ENCODE assay signal across 15 cellular contexts in the genomic region with DNA sequence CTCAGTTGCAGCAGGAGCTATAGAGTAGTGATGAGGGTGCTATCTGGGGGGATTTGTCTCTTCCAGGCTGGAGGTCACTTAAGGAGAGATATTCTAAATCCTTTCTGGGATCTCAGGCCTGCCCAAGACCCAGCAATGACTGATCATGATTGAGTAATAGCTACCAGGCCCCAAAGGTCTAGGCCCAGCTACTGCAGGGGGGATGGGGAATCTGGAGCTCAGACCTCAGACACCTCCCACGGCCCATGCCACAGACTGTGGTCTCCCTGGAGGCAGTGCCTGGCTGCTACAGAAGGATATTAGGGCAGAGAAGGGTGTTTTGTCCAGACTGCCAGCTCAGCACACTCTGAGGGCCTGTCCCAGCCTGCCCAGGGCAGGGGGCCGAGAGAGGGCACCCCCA. TPM values are rescaled to one million over a fixed set of nuclear protein-coding genes. Genes with fewer than 3 reads are reported as not detected.
DNase-seq lines count a peak whose midpoint lies in the region; ATAC-seq, FAIRE-seq and TF ChIP-seq lines count a peak whose summit lies in the region.
"Had no signal": no experiment of that assay in that cellular context is flagged by ENCODE, and none has a peak within 500 bp of the region (broad histone marks: within the 10 kb centered on the region; RNA-seq: fewer than 3 reads in every experiment).

No MANE protein-coding gene starts in this region.

- H3K27ac ChIP-seq in Panc1 (ENCODE audit: low read length) = 0 out of 2 replicates have a peak overlapping the region, but pooled peaks have one; percentile 29
- no peak overlapping the region for H3K27ac ChIP-seq in H1 (ENCODE audit: low read depth, low read length)
- H3K27ac ChIP-seq: lower lobe of right lung, uterus had no signal

- no peaks in the 10 kb centered on the region for H4K20me1 ChIP-seq in H1 (replicated peaks in 1 of 2; ENCODE audit: control insufficient read depth in 1 of 2, insufficient read depth in 2 of 2, low read length in 2 of 2)

- no peak overlapping the region for H3K14ac ChIP-seq in H1 (ENCODE audit: insufficient read length)

- no peak for TF ChIP-seq POLR2A in H1 (IDR thresholded peaks at IDR 0.05; ENCODE audit: control extremely low read depth in 1 of 2, low read depth in 2 of 2, low read length in 2 of 2)

- no peaks in the 10 kb centered on the region for H3K9me3 Mint-ChIP-seq in activated CD4-positive, alpha-beta memory T cell treated with anti-CD3 and anti-CD28 coated beads for 36 hours
- no peaks in the 10 kb centered on the region for H3K9me3 Mint-ChIP-seq in activated CD4-positive, alpha-beta memory T cell treated with anti-CD3 and anti-CD28 coated beads, Interleukin-2, amount 10 ng/mL, durations not matched to agents 7 days and 5 days

- H3K23ac ChIP-seq in H1 (ENCODE audit: insufficient read length) = no peak overlapping the region

- no peak overlapping the region for H2AFZ ChIP-seq in H1 (ENCODE audit: low read length)

- no peak overlapping the region for H2BK120ac ChIP-seq in H1 (replicated peaks; ENCODE audit: low read depth, low read length)

- H3K79me2 ChIP-seq in H1 (ENCODE audit: control insufficient read depth in 1 of 2, insufficient read depth in 2 of 2, low read length in 2 of 2) = no peaks in the 10 kb centered on the region

- peak overlapping the region; percentile 60 for H2BK5ac ChIP-seq in H1 (ENCODE audit: low read depth, low read length)

- H3K4me2 ChIP-seq in H1 (ENCODE audit: insufficient read depth in 1 of 2, low read depth in 2 of 2, low read length in 2 of 2) = no peak overlapping the region

- BruUV-seq in Panc1 (replicated peaks; lab: Mats Ljungman, UMichigan) = no TSS peak

- H2BK20ac ChIP-seq in H1 (ENCODE audit: low read length) = no peak overlapping the region

- H3K4me1 Mint-ChIP-seq in activated CD4-positive, alpha-beta memory T cell treated with anti-CD3 and anti-CD28 coated beads for 36 hours (ENCODE audit: low read depth) = no peaks in the 10 kb centered on the region
- H3K4me1 Mint-ChIP-seq in activated CD4-positive, alpha-beta memory T cell treated with anti-CD3 and anti-CD28 coated beads, Interleukin-2, amount 10 ng/mL, durations not matched to agents 7 days and 5 days = no peaks in the 10 kb centered on the region

- in situ Hi-C loops in Panc1 (cut with HindIII; ENCODE audit: low pct_unique_long_range_greater_than_20kb, low sequenced_read_pairs) = no loop called here

- H3K36me3 Mint-ChIP-seq in activated CD4-positive, alpha-beta memory T cell treated with anti-CD3 and anti-CD28 coated beads for 36 hours = no peaks in the 10 kb centered on the region
- H3K36me3 Mint-ChIP-seq in activated CD4-positive, alpha-beta memory T cell treated with anti-CD3 and anti-CD28 coated beads, Interleukin-2, amount 10 ng/mL, durations not matched to agents 7 days and 5 days (ENCODE audit: low read depth) = no peaks in the 10 kb centered on the region

- H3K9ac ChIP-seq in H1 (replicated peaks in 1 of 4; ENCODE audit: extremely low read depth in 1 of 4, low read depth in 3 of 4, low read length in 3 of 4) = no peak overlapping the region

- H3K27me3 Mint-ChIP-seq in activated CD4-positive, alpha-beta memory T cell treated with anti-CD3 and anti-CD28 coated beads for 36 hours = peaks cover 4% of the 10 kb centered on the region
- peaks cover 13% of the 10 kb centered on the region for H3K27me3 Mint-ChIP-seq in activated CD4-positive, alpha-beta memory T cell treated with anti-CD3 and anti-CD28 coated beads, Interleukin-2, amount 10 ng/mL, durations not matched to agents 7 days and 5 days

- H3K9me3 ChIP-seq in Panc1 (ENCODE audit: control insufficient read depth, insufficient read depth, low read depth, low read length) = no peaks in the 10 kb centered on the region
- H3K9me3 ChIP-seq in H1 (ENCODE audit: insufficient read depth in 2 of 2, low read depth in 1 of 2, low read length in 1 of 2) = no peaks in the 10 kb centered on the region
- H3K9me3 ChIP-seq: gastrocnemius medialis, lower lobe of right lung, uterus had no signal

- ATAC-seq in Panc1 = no peak
- ATAC-seq in HG03354 (IDR thresholded peaks at IDR 0.05; ENCODE audit: poor library complexity, severe bottlenecking, unreplicated experiment) = no peak
- ATAC-seq: gastrocnemius medialis, lower lobe of right lung had no signal

- H3K79me1 ChIP-seq in H1 (ENCODE audit: low read depth, low read length) = no peaks in the 10 kb centered on the region

- H2BK15ac ChIP-seq in H1 (ENCODE audit: low read length) = 0 out of 2 replicates have a peak overlapping the region, but pooled peaks have one; percentile 88

- no peak overlapping the region for H3K4me3 Mint-ChIP-seq in activated CD4-positive, alpha-beta memory T cell treated with anti-CD3 and anti-CD28 coated beads for 36 hours
- no peak overlapping the region for H3K4me3 Mint-ChIP-seq in activated CD4-positive, alpha-beta memory T cell treated with anti-CD3 and anti-CD28 coated beads, Interleukin-2, amount 10 ng/mL, durations not matched to agents 7 days and 5 days

- H3K18ac ChIP-seq in H1 (ENCODE audit: extremely low read depth, low read length) = no peak overlapping the region; the same call in 1 of the 2 replicates

- no peak for FAIRE-seq in H1 (lab: Jason Lieb, UNC)
- FAIRE-seq: colon had no signal

- H3K23me2 ChIP-seq in H1 (ENCODE audit: low read depth, low read length) = no peaks in the 10 kb centered on the region

- H4K8ac ChIP-seq in H1 (ENCODE audit: extremely low read depth, insufficient read depth, low read length) = peak overlapping the region; percentile 63; the same call in 1 of the 2 replicates

- TF ChIP-seq CTCF in Panc1 (IDR thresholded peaks at IDR 0.05) = no peak
- TF ChIP-seq CTCF in H1 (IDR thresholded peaks at IDR 0.05; ENCODE audit: control extremely low read depth in 1 of 3, insufficient read depth in 1 of 3, low read depth in 1 of 3, low read length in 3 of 3) = no peak

- no peaks in the 10 kb centered on the region; the same call in 1 of the 2 replicates for H3K4me1 ChIP-seq in Panc1 (ENCODE audit: control insufficient read depth, insufficient read depth, low read length)
- peaks cover 0 to 23% (median 10%) of the 10 kb centered on the region in 4 experiments; a peak in 5 of 7 replicates for H3K4me1 ChIP-seq in H1 (replicated peaks in 1 of 4; ENCODE audit: control insufficient read depth in 3 of 4, insufficient read depth in 4 of 4, low read length in 3 of 4)
- H3K4me1 ChIP-seq: lower lobe of right lung, uterus had no signal

- TF ChIP-seq EP300 in H1 (IDR thresholded peaks at IDR 0.05; ENCODE audit: borderline replicate concordance in 1 of 2, low read depth in 2 of 2, low read length in 2 of 2) = no peak

- H3K36me3 ChIP-seq in Panc1 (ENCODE audit: control insufficient read depth, insufficient read depth, low read length) (no peaks in the 10 kb centered on the region), H1 (ENCODE audit: control insufficient read depth in 2 of 4, insufficient read depth in 4 of 4, low read length in 3 of 4) (no peaks in the 10 kb centered on the region)
- H3K36me3 ChIP-seq: gastrocnemius medialis, lower lobe of right lung, uterus had no signal

- no peak overlapping the region for H4K91ac ChIP-seq in H1 (replicated peaks; ENCODE audit: insufficient read length, low read length)

- H3K4ac ChIP-seq in H1 (replicated peaks; ENCODE audit: insufficient read length, low read depth, low read length) = no peak overlapping the region

- no peak overlapping the region for H3K4me3 ChIP-seq in Panc1 (ENCODE audit: low read depth in 2 of 2, low read length in 2 of 2)
- no peak overlapping the region for H3K4me3 ChIP-seq in H1 (ENCODE audit: extremely low read depth in 1 of 4, insufficient read depth in 2 of 4, low read depth in 3 of 4, low read length in 4 of 4)
- H3K4me3 ChIP-seq: gastrocnemius medialis, lower lobe of right lung, uterus had no signal

- no peaks in the 10 kb centered on the region for H3K27me3 ChIP-seq in Panc1 (ENCODE audit: control insufficient read depth, insufficient read depth, low read length)
- peaks cover 0 to 5% (median under 1%) of the 10 kb centered on the region in 4 experiments; a peak in 4 of 7 replicates for H3K27me3 ChIP-seq in H1 (replicated peaks in 1 of 4; ENCODE audit: control insufficient read depth in 3 of 4, extremely low read depth in 1 of 4, insufficient read depth in 3 of 4, low read length in 3 of 4)
- H3K27me3 ChIP-seq: gastrocnemius medialis, uterus had no signal

- no peak overlapping the region for H4K5ac ChIP-seq in H1 (ENCODE audit: insufficient read length, low read depth, low read length)

- WGBS in H1 (ENCODE audit: extremely low coverage in 1 of 2, insufficient coverage in 1 of 2, insufficient read length in 1 of 2, insufficient replicate concordance in 2 of 2, low coverage in 1 of 2, low lambda C conversion rate in 2 of 2, missing lambda C conversion rate in 1 of 2), 2 experiments = 93% methylated on average over 2 of the region's 2 CpGs; no CpG with 5 or more reads in 1 of the 2 experiments

- peak; percentile 53 for DNase-seq in activated CD4-positive, alpha-beta memory T cell treated with anti-CD3 and anti-CD28 coated beads for 36 hours
- no peak for DNase-seq in activated CD4-positive, alpha-beta memory T cell treated with anti-CD3 and anti-CD28 coated beads, Interleukin-2, amount 10 ng/mL, durations not matched to agents 7 days and 5 days
- DNase-seq in Panc1 (ENCODE audit: low read depth, low spot score) (no peak), H1 (ENCODE audit: low read depth in 1 of 2, low spot score in 2 of 2) (no peak), HuH-7 (ENCODE audit: low spot score) (no peak), NCI-H187 treated with DMSO at 0.1 percent for 48 hours (lab: John Stamatoyannopoulos, UW) (no peak)
- DNase-seq in stimulated activated CD8-positive, alpha-beta memory T cell treated with anti-CD3 and anti-CD28 coated beads, Interleukin-4, amount 100 ng/mL, for 48 hours = peak; percentile 68
- DNase-seq: gastrocnemius medialis, lower lobe of right lung, NCI-H446, T-helper 1 cell, uterus had no signal

- intact Hi-C loops in activated CD4-positive, alpha-beta memory T cell treated with anti-CD3 and anti-CD28 coated beads for 36 hours (cut with micrococcal nuclease) = no loop called here
- intact Hi-C loops in Panc1 (cut with micrococcal nuclease; ENCODE audit: unreplicated experiment) = no loop called here

- CTCF ChIA-PET in activated CD4-positive, alpha-beta memory T cell treated with anti-CD3 and anti-CD28 coated beads for 36 hours (lab: Charles Lee) = interaction anchor here (10.8 kb wide), 1 partner anchor 19 kb away, joined by 79 read pairs; the partner anchor contains the start of gene GNAT1
- CTCF ChIA-PET in activated CD4-positive, alpha-beta memory T cell treated with anti-CD3 and anti-CD28 coated beads, Interleukin-2, amount 10 ng/mL, durations not matched to agents 7 days and 5 days (lab: Charles Lee) = interaction anchor here (0.5 to 4.4 kb wide), 4 partner anchors 17 to 35 kb away, joined by 3 to 18 read pairs (median 4); partner anchors contain the start of gene GNAT1
- CTCF ChIA-PET in Panc1 (lab: Charles Lee) = no interaction called here
- CTCF ChIA-PET in H1 (lab: Charles Lee; ENCODE audit: partially characterized antibody) = interaction anchor here (0.5 to 48.1 kb wide), 10 partner anchors 6 to 223 kb away, joined by 3 to 2149 read pairs (median 12); partner anchors contain the start of genes GNAI2, GNAT1, LSMEM2 and SEMA3B

- H3K56ac ChIP-seq in H1 (replicated peaks; ENCODE audit: insufficient read length, low read depth, low read length) = no peak overlapping the region

- H2BK12ac ChIP-seq in H1 (ENCODE audit: low read depth, low read length) = peak overlapping the region; percentile 75; the same call in 1 of the 2 replicates

- no peak overlapping the region for H2AK5ac ChIP-seq in H1 (ENCODE audit: low read depth, low read length)

- H3K27ac Mint-ChIP-seq in activated CD4-positive, alpha-beta memory T cell treated with anti-CD3 and anti-CD28 coated beads for 36 hours = no peak overlapping the region
- no peak overlapping the region for H3K27ac Mint-ChIP-seq in activated CD4-positive, alpha-beta memory T cell treated with anti-CD3 and anti-CD28 coated beads, Interleukin-2, amount 10 ng/mL, durations not matched to agents 7 days and 5 days

- POLR2A ChIA-PET in activated CD4-positive, alpha-beta memory T cell treated with anti-CD3 and anti-CD28 coated beads for 36 hours (lab: Charles Lee) = interaction anchor here (0.5 kb wide), 1 partner anchor 215 kb away, joined by 3 read pairs; no protein-coding TSS in a partner anchor
- POLR2A ChIA-PET in activated CD4-positive, alpha-beta memory T cell treated with anti-CD3 and anti-CD28 coated beads, Interleukin-2, amount 10 ng/mL, durations not matched to agents 7 days and 5 days (lab: Charles Lee) = interaction anchor here (0.8 kb wide), 1 partner anchor 9 kb away, joined by 4 read pairs; no protein-coding TSS in a partner anchor
- POLR2A ChIA-PET in Panc1 (lab: Charles Lee) (no interaction called here), H1 (lab: Charles Lee; ENCODE audit: partially characterized antibody) (interaction anchor here (1.3 to 4.3 kb wide), 4 partner anchors 9 to 16 kb away, joined by 4 to 20 read pairs (median 8); no protein-coding TSS in a partner anchor)

- TF ChIP-seq RAD21 in H1 (IDR thresholded peaks at IDR 0.05 in 1 of 2, conservative IDR thresholded peaks at IDR 0.05 in 1 of 2; ENCODE audit: low read depth in 2 of 2, low read length in 2 of 2) = no peak

RNA-seq across cellular contexts. Expression of gene SLC38A3, which starts 6.9 kb away (rescaled TPM):
- not detected for total RNA-seq in activated CD4-positive, alpha-beta memory T cell treated with anti-CD3 and anti-CD28 coated beads for 36 hours
- total RNA-seq in activated CD4-positive, alpha-beta memory T cell treated with anti-CD3 and anti-CD28 coated beads, Interleukin-2, amount 10 ng/mL, durations not matched to agents 7 days and 5 days = not detected
- 6.0 TPM for total RNA-seq in Panc1 (2021; ENCODE audit: unreplicated experiment)
- 10.6 TPM for polyA plus RNA-seq in Panc1 (2012; ENCODE audit: insufficient read length)
- 0.57 and 1.2 TPM in 2 replicates for total RNA-seq in H1 (2021; fragmentation: NEBNext Ultra II Directional; extraction: Animal tissue kit (Norgen Biotek cat#: 25700))
- 3.7 and 4.7 TPM in 2 replicates for polyA plus RNA-seq in H1 (2011; rRNA removed)
- polyA plus RNA-seq in H1 (2011; cell fraction: cytosol; rRNA removed) = 2.0 TPM
- polyA plus RNA-seq in H1 (2011; cell fraction: nucleus; rRNA removed) = 10.8 TPM
- polyA plus RNA-seq in H1 (2012, experiment 1 of 2) = 0.87 to 1.5 TPM (median 1.1 TPM) in 4 replicates
- 0.85 TPM for polyA plus RNA-seq in H1 (2012, experiment 2 of 2)
- 1.2 TPM for polyA plus RNA-seq in H1 (2013, experiment 1 of 2)
- polyA plus RNA-seq in H1 (2013, experiment 2 of 2) = 1.0 TPM
- polyA minus RNA-seq in H1 (2011; rRNA and poly(A)+ RNA removed) = 1.5 and 2.5 TPM in 2 replicates
- polyA minus RNA-seq in H1 (2011; cell fraction: cytosol; rRNA and poly(A)+ RNA removed) = 0.88 TPM
- 1.9 TPM for polyA minus RNA-seq in H1 (2011; cell fraction: nucleus; rRNA and poly(A)+ RNA removed)
- total RNA-seq: Daoy, lower lobe of right lung had no signal

RNA-seq across cellular contexts. Expression of gene GNAT1, which starts 20.5 kb away (rescaled TPM):
- total RNA-seq in activated CD4-positive, alpha-beta memory T cell treated with anti-CD3 and anti-CD28 coated beads for 36 hours = not detected
- not detected for total RNA-seq in activated CD4-positive, alpha-beta memory T cell treated with anti-CD3 and anti-CD28 coated beads, Interleukin-2, amount 10 ng/mL, durations not matched to agents 7 days and 5 days
- total RNA-seq in Panc1 (2021; ENCODE audit: unreplicated experiment) = not detected
- not detected for polyA plus RNA-seq in Panc1 (2012; ENCODE audit: insufficient read length)
- not detected in 2 replicates for total RNA-seq in H1 (2021; fragmentation: NEBNext Ultra II Directional; extraction: Animal tissue kit (Norgen Biotek cat#: 25700))
- 0.08 and 0.20 TPM in 2 replicates for polyA plus RNA-seq in H1 (2011; rRNA removed)
- 0.10 TPM for polyA plus RNA-seq in H1 (2011; cell fraction: cytosol; rRNA removed)
- polyA plus RNA-seq in H1 (2011; cell fraction: nucleus; rRNA removed) = 0.19 TPM
- polyA plus RNA-seq in H1 (2012, experiment 1 of 2) = 0.32 to 0.39 TPM in 2 of 4 replicates, not detected in the others
- polyA plus RNA-seq in H1 (2012, experiment 2 of 2) = not detected
- polyA plus RNA-seq in H1 (2013, experiment 1 of 2) = 0.12 TPM
- 0.18 TPM for polyA plus RNA-seq in H1 (2013, experiment 2 of 2)
- polyA minus RNA-seq in H1 (2011; rRNA and poly(A)+ RNA removed) = 0.13 and 0.15 TPM in 2 replicates
- not detected for polyA minus RNA-seq in H1 (2011; cell fraction: cytosol; rRNA and poly(A)+ RNA removed)
- not detected for polyA minus RNA-seq in H1 (2011; cell fraction: nucleus; rRNA and poly(A)+ RNA removed)
- total RNA-seq: Daoy, gastrocnemius medialis, lower lobe of right lung, uterus had no signal

RNA-seq across cellular contexts. Expression of gene GNAI2, which starts 24.1 kb away (rescaled TPM):
- 100 to 1,000 TPM; 346 to 349 TPM for total RNA-seq in activated CD4-positive, alpha-beta memory T cell treated with anti-CD3 and anti-CD28 coated beads for 36 hours
- total RNA-seq in activated CD4-positive, alpha-beta memory T cell treated with anti-CD3 and anti-CD28 coated beads, Interleukin-2, amount 10 ng/mL, durations not matched to agents 7 days and 5 days = 100 to 1,000 TPM; 493 to 519 TPM
- 170 TPM for total RNA-seq in Panc1 (2021; ENCODE audit: unreplicated experiment)
- polyA plus RNA-seq in Panc1 (2012; ENCODE audit: insufficient read length) = 252 TPM
- total RNA-seq in H1 (2021; fragmentation: NEBNext Ultra II Directional; extraction: Animal tissue kit (Norgen Biotek cat#: 25700)) = 168 and 169 TPM in 2 replicates
- polyA plus RNA-seq in H1 (2011; rRNA removed) = 516 and 539 TPM in 2 replicates
- polyA plus RNA-seq in H1 (2011; cell fraction: cytosol; rRNA removed) = 378 TPM
- 319 TPM for polyA plus RNA-seq in H1 (2011; cell fraction: nucleus; rRNA removed)
- polyA plus RNA-seq in H1 (2012, experiment 1 of 2) = 135 to 260 TPM (median 228 TPM) in 4 replicates
- polyA plus RNA-seq in H1 (2012, experiment 2 of 2) = 195 TPM
- polyA plus RNA-seq in H1 (2013, experiment 1 of 2) = 215 TPM
- 242 TPM for polyA plus RNA-seq in H1 (2013, experiment 2 of 2)
- polyA minus RNA-seq in H1 (2011; rRNA and poly(A)+ RNA removed) = 310 and 337 TPM in 2 replicates
- polyA minus RNA-seq in H1 (2011; cell fraction: cytosol; rRNA and poly(A)+ RNA removed) = 106 TPM
- polyA minus RNA-seq in H1 (2011; cell fraction: nucleus; rRNA and poly(A)+ RNA removed) = 98.5 TPM

RNA-seq across cellular contexts. Expression of gene SEMA3F, which starts 56.8 kb away (rescaled TPM):
- total RNA-seq in activated CD4-positive, alpha-beta memory T cell treated with anti-CD3 and anti-CD28 coated beads for 36 hours = under 1 TPM; 0.17 to 0.19 TPM
- total RNA-seq in activated CD4-positive, alpha-beta memory T cell treated with anti-CD3 and anti-CD28 coated beads, Interleukin-2, amount 10 ng/mL, durations not matched to agents 7 days and 5 days = under 1 TPM in 1 of 2 experiments, not detected in 1; 0.15 TPM
- total RNA-seq in Panc1 (2021; ENCODE audit: unreplicated experiment) = 69.6 TPM
- 104 TPM for polyA plus RNA-seq in Panc1 (2012; ENCODE audit: insufficient read length)
- 37.0 and 39.6 TPM in 2 replicates for total RNA-seq in H1 (2021; fragmentation: NEBNext Ultra II Directional; extraction: Animal tissue kit (Norgen Biotek cat#: 25700))
- 20.3 and 36.0 TPM in 2 replicates for polyA plus RNA-seq in H1 (2011; rRNA removed)
- 21.2 TPM for polyA plus RNA-seq in H1 (2011; cell fraction: cytosol; rRNA removed)
- polyA plus RNA-seq in H1 (2011; cell fraction: nucleus; rRNA removed) = 58.6 TPM
- polyA plus RNA-seq in H1 (2012, experiment 1 of 2) = 15.9 to 32.4 TPM (median 29.9 TPM) in 4 replicates
- polyA plus RNA-seq in H1 (2012, experiment 2 of 2) = 23.9 TPM
- polyA plus RNA-seq in H1 (2013, experiment 1 of 2) = 45.3 TPM
- polyA plus RNA-seq in H1 (2013, experiment 2 of 2) = 41.8 TPM
- 28.0 and 36.9 TPM in 2 replicates for polyA minus RNA-seq in H1 (2011; rRNA and poly(A)+ RNA removed)
- polyA minus RNA-seq in H1 (2011; cell fraction: cytosol; rRNA and poly(A)+ RNA removed) = 35.4 TPM
- 25.2 TPM for polyA minus RNA-seq in H1 (2011; cell fraction: nucleus; rRNA and poly(A)+ RNA removed)

RNA-seq across cellular contexts. Expression of gene SEMA3B, which starts 57.0 kb away (rescaled TPM):
- total RNA-seq in activated CD4-positive, alpha-beta memory T cell treated with anti-CD3 and anti-CD28 coated beads for 36 hours = under 1 TPM; 0.86 to 0.97 TPM
- under 1 TPM; 0.38 to 0.55 TPM for total RNA-seq in activated CD4-positive, alpha-beta memory T cell treated with anti-CD3 and anti-CD28 coated beads, Interleukin-2, amount 10 ng/mL, durations not matched to agents 7 days and 5 days
- 1.4 TPM for total RNA-seq in Panc1 (2021; ENCODE audit: unreplicated experiment)
- 2.8 TPM for polyA plus RNA-seq in Panc1 (2012; ENCODE audit: insufficient read length)
- 4.7 and 4.8 TPM in 2 replicates for total RNA-seq in H1 (2021; fragmentation: NEBNext Ultra II Directional; extraction: Animal tissue kit (Norgen Biotek cat#: 25700))
- polyA plus RNA-seq in H1 (2011; rRNA removed) = 3.0 and 7.1 TPM in 2 replicates
- polyA plus RNA-seq in H1 (2011; cell fraction: cytosol; rRNA removed) = 7.4 TPM
- polyA plus RNA-seq in H1 (2011; cell fraction: nucleus; rRNA removed) = 37.5 TPM
- polyA plus RNA-seq in H1 (2012, experiment 1 of 2) = 3.1 to 6.7 TPM (median 5.4 TPM) in 4 replicates
- polyA plus RNA-seq in H1 (2012, experiment 2 of 2) = 2.1 TPM
- 2.4 TPM for polyA plus RNA-seq in H1 (2013, experiment 1 of 2)
- 2.4 TPM for polyA plus RNA-seq in H1 (2013, experiment 2 of 2)
- polyA minus RNA-seq in H1 (2011; rRNA and poly(A)+ RNA removed) = 1.2 and 1.4 TPM in 2 replicates
- 9.0 TPM for polyA minus RNA-seq in H1 (2011; cell fraction: cytosol; rRNA and poly(A)+ RNA removed)
- polyA minus RNA-seq in H1 (2011; cell fraction: nucleus; rRNA and poly(A)+ RNA removed) = 6.6 TPM

Comparison
In these comparisons a context has a peak if more than half of its experiments do, and no peak if none do; other contexts are left out.
1. DNase-seq: peak in activated CD4-positive, alpha-beta memory T cell treated with anti-CD3 and anti-CD28 coated beads for 36 hours (single experiment) and stimulated activated CD8-positive, alpha-beta memory T cell treated with anti-CD3 and anti-CD28 coated beads, Interleukin-4, amount 100 ng/mL, for 48 hours (single experiment); none in activated CD4-positive, alpha-beta memory T cell treated with anti-CD3 and anti-CD28 coated beads, Interleukin-2, amount 10 ng/mL, durations not matched to agents 7 days and 5 days (single experiment), Panc1 (single experiment), H1 (0 of 2), HuH-7 (single experiment) and NCI-H187 treated with DMSO at 0.1 percent for 48 hours (single experiment).